In genomic region chr1:176546825-176547224, GRCh38 we compare ENCODE assay signal across 38 cellular contexts.
"Had no signal": no experiment of that assay in that cellular context is flagged by ENCODE, and none has a peak within 500 bp of the region (broad histone marks: within the 10 kb centered on the region; RNA-seq: fewer than 3 reads in every experiment).

No MANE protein-coding gene starts in this region.

- H3K27me3 Mint-ChIP-seq: activated CD8-positive, alpha-beta memory T cell treated with anti-CD3 and anti-CD28 coated beads, Interleukin-2, amount 10 ng/mL, durations not matched to agents 7 days and 5 days; activated naive CD4-positive, alpha-beta T cell treated with anti-CD3 and anti-CD28 coated beads, Interleukin-2, amount 10 ng/mL, durations not matched to agents 7 days and 5 days had no signal

- FAIRE-seq: bronchial epithelial cell had no signal

- H3K27ac Mint-ChIP-seq: activated CD4-positive, alpha-beta memory T cell treated with anti-CD3 and anti-CD28 coated beads for 36 hours; activated CD4-positive, alpha-beta T cell treated with anti-CD3 and anti-CD28 coated beads for 36 hours; activated CD8-positive, alpha-beta memory T cell treated with anti-CD3 and anti-CD28 coated beads, Interleukin-2, amount 10 ng/mL, durations not matched to agents 7 days and 5 days; activated CD8-positive, alpha-beta T cell treated with anti-CD3 and anti-CD28 coated beads for 36 hours; activated naive CD4-positive, alpha-beta T cell treated with anti-CD3 and anti-CD28 coated beads, Interleukin-2, amount 10 ng/mL, durations not matched to agents 7 days and 5 days; activated naive CD4-positive, alpha-beta T cell treated with anti-CD3 and anti-CD28 coated beads, Interleukin-2, amount 50 U/mL, for 24 hours; activated naive CD8-positive, alpha-beta T cell; activated naive CD8-positive, alpha-beta T cell treated with anti-CD3 and anti-CD28 coated beads, Interleukin-2, amount 10 ng/mL, durations not matched to agents 7 days and 5 days; activated naive CD8-positive, alpha-beta T cell treated with anti-CD3 and anti-CD28 coated beads, Interleukin-2, amount 50 U/mL, for 24 hours; activated T-cell treated with anti-CD3 and anti-CD28 coated beads, Interleukin-2, amount 50 U/mL, for 24 hours; activated T-helper 2 cell treated with anti-CD3 and anti-CD28 coated beads, Interferon-gamma antibody, Interleukin-2, Interleukin-4, amounts not matched to agents 10 μg/mL and 5 μg/mL and 100 μg/mL, durations not matched to agents 14 hours and 24 hours and 36 hours; brain; T-cell; T-helper 1 cell treated with Interleukin-12 subunit alpha and Interleukin-12 subunit beta and Interleukin-4 antibody, amounts not matched to agents 30 μg/mL and 1 μg/mL, for 36 hours; T-helper 2 cell treated with Interferon-gamma antibody and Interleukin-4, amounts not matched to agents 5 μg/mL and 100 μg/mL, for 36 hours; WTC11 had no signal

- H3K36me3 ChIP-seq: ascending aorta, cardiac muscle cell, WERI-Rb-1 had no signal

- H3K36me3 Mint-ChIP-seq: activated CD4-positive, alpha-beta memory T cell treated with anti-CD3 and anti-CD28 coated beads for 36 hours; activated CD8-positive, alpha-beta memory T cell treated with anti-CD3 and anti-CD28 coated beads, Interleukin-2, amount 10 ng/mL, durations not matched to agents 7 days and 5 days; activated naive CD4-positive, alpha-beta T cell treated with anti-CD3 and anti-CD28 coated beads, Interleukin-2, amount 10 ng/mL, durations not matched to agents 7 days and 5 days; activated naive CD4-positive, alpha-beta T cell treated with anti-CD3 and anti-CD28 coated beads, Interleukin-2, amount 50 U/mL, for 24 hours; activated naive CD8-positive, alpha-beta T cell; activated naive CD8-positive, alpha-beta T cell treated with anti-CD3 and anti-CD28 coated beads, Interleukin-2, amount 10 ng/mL, durations not matched to agents 7 days and 5 days; brain; T-cell; WTC11 had no signal

- H3K27me3 ChIP-seq: ascending aorta, cardiac muscle cell had no signal

- ATAC-seq: activated CD4-positive, alpha-beta T cell treated with anti-CD3 and anti-CD28 coated beads for 36 hours; activated CD4-positive, CD25-positive, alpha-beta regulatory T cell treated with anti-CD3 and anti-CD28 coated beads, Interleukin-2, amount 50 U/mL, for 24 hours; activated CD8-positive, alpha-beta memory T cell treated with anti-CD3 and anti-CD28 coated beads, Interleukin-2, amount 10 ng/mL, durations not matched to agents 7 days and 5 days; activated CD8-positive, alpha-beta T cell treated with anti-CD3 and anti-CD28 coated beads for 36 hours; activated naive CD8-positive, alpha-beta T cell treated with anti-CD3 and anti-CD28 coated beads, Interleukin-2, amount 50 U/mL, for 24 hours; T-cell; WTC11 had no signal

- H3K4me3 ChIP-seq: ascending aorta, cardiac muscle cell had no signal

- H3K4me3 Mint-ChIP-seq: activated CD4-positive, alpha-beta memory T cell treated with anti-CD3 and anti-CD28 coated beads for 36 hours; activated CD4-positive, alpha-beta T cell treated with anti-CD3 and anti-CD28 coated beads for 36 hours; activated CD8-positive, alpha-beta memory T cell treated with anti-CD3 and anti-CD28 coated beads, Interleukin-2, amount 10 ng/mL, durations not matched to agents 7 days and 5 days; activated CD8-positive, alpha-beta T cell treated with anti-CD3 and anti-CD28 coated beads for 36 hours; activated naive CD4-positive, alpha-beta T cell treated with anti-CD3 and anti-CD28 coated beads, Interleukin-2, amount 10 ng/mL, durations not matched to agents 7 days and 5 days; activated naive CD4-positive, alpha-beta T cell treated with anti-CD3 and anti-CD28 coated beads, Interleukin-2, amount 50 U/mL, for 24 hours; activated naive CD8-positive, alpha-beta T cell; activated naive CD8-positive, alpha-beta T cell treated with anti-CD3 and anti-CD28 coated beads, Interleukin-2, amount 10 ng/mL, durations not matched to agents 7 days and 5 days; activated naive CD8-positive, alpha-beta T cell treated with anti-CD3 and anti-CD28 coated beads, Interleukin-2, amount 50 U/mL, for 24 hours; activated T-cell treated with anti-CD3 and anti-CD28 coated beads, Interleukin-2, amount 50 U/mL, for 24 hours; brain; central memory CD8-positive, alpha-beta T cell; T-cell; T-helper 1 cell treated with Interleukin-12 subunit alpha and Interleukin-12 subunit beta and Interleukin-4 antibody, amounts not matched to agents 30 μg/mL and 1 μg/mL, for 36 hours; T-helper 2 cell treated with Interferon-gamma antibody and Interleukin-4, amounts not matched to agents 5 μg/mL and 100 μg/mL, for 36 hours; WTC11 had no signal

- H3K9me3 Mint-ChIP-seq: activated CD4-positive, alpha-beta memory T cell treated with anti-CD3 and anti-CD28 coated beads for 36 hours; activated CD8-positive, alpha-beta T cell treated with anti-CD3 and anti-CD28 coated beads for 36 hours; activated naive CD4-positive, alpha-beta T cell treated with anti-CD3 and anti-CD28 coated beads, Interleukin-2, amount 10 ng/mL, durations not matched to agents 7 days and 5 days; activated naive CD8-positive, alpha-beta T cell treated with anti-CD3 and anti-CD28 coated beads, Interleukin-2, amount 10 ng/mL, durations not matched to agents 7 days and 5 days; activated naive CD8-positive, alpha-beta T cell treated with anti-CD3 and anti-CD28 coated beads, Interleukin-2, amount 50 U/mL, for 24 hours; activated T-helper 2 cell treated with anti-CD3 and anti-CD28 coated beads, Interferon-gamma antibody, Interleukin-2, Interleukin-4, amounts not matched to agents 10 μg/mL and 5 μg/mL and 100 μg/mL, durations not matched to agents 14 hours and 24 hours and 36 hours; T-helper 1 cell treated with Interleukin-12 subunit alpha and Interleukin-12 subunit beta and Interleukin-4 antibody, amounts not matched to agents 30 μg/mL and 1 μg/mL, for 36 hours; T-helper 2 cell treated with Interferon-gamma antibody and Interleukin-4, amounts not matched to agents 5 μg/mL and 100 μg/mL, for 36 hours had no signal

- H3K4me1 ChIP-seq: ascending aorta had no signal

- H3K27ac ChIP-seq: ascending aorta, cardiac muscle cell, WERI-Rb-1 had no signal

- DNase-seq: activated CD4-positive, alpha-beta memory T cell treated with anti-CD3 and anti-CD28 coated beads for 36 hours; activated CD4-positive, alpha-beta T cell treated with anti-CD3 and anti-CD28 coated beads for 1 hour; activated CD4-positive, alpha-beta T cell treated with anti-CD3 and anti-CD28 coated beads for 36 hours; activated CD4-positive, alpha-beta T cell treated with anti-CD3 and anti-CD28 coated beads for 48 hours; activated CD4-positive, alpha-beta T cell treated with anti-CD3 and anti-CD28 coated beads, Interleukin-2, amount 50 U/mL, for 1 hour; activated CD4-positive, alpha-beta T cell treated with anti-CD3 and anti-CD28 coated beads, Interleukin-2, amount 50 U/mL, for 4 hours; activated CD4-positive, CD25-positive, alpha-beta regulatory T cell; activated CD8-positive, alpha-beta memory T cell treated with anti-CD3 and anti-CD28 coated beads, Interleukin-2, amount 10 ng/mL, durations not matched to agents 7 days and 5 days; activated CD8-positive, alpha-beta memory T cell treated with anti-CD3 and anti-CD28 coated beads, Interleukin-2, amount 50 U/mL, for 48 hours; activated CD8-positive, alpha-beta T cell treated with anti-CD3 and anti-CD28 coated beads for 36 hours; activated effector memory CD4-positive, alpha-beta T cell treated with Interleukin-2 at 50 U/mL for 16 hours; activated gamma-delta T cell; activated naive CD4-positive, alpha-beta T cell treated with anti-CD3 and anti-CD28 coated beads, Interleukin-2, amount 10 ng/mL, durations not matched to agents 7 days and 5 days; activated naive CD4-positive, alpha-beta T cell treated with Interleukin-2 at 50 U/mL for 16 hours; activated naive CD8-positive, alpha-beta T cell treated with anti-CD3 and anti-CD28 coated beads, Interleukin-2, amount 10 ng/mL, durations not matched to agents 7 days and 5 days; activated naive CD8-positive, alpha-beta T cell treated with anti-CD3 and anti-CD28 coated beads, Interleukin-2, amount 50 U/mL, for 24 hours; activated T-cell treated with anti-CD3 and anti-CD28 coated beads, Interleukin-2, amount 50 U/mL, for 24 hours; activated T-cell treated with anti-CD3 and anti-CD28 coated beads, Interleukin-2, amount 50 U/mL, for 48 hours; amygdala; anterior cingulate cortex; caudate nucleus; cerebellar nuclear complex; T-cell; T-helper 2 cell; T-helper 9 cell; WERI-Rb-1 had no signal

- H3K4me1 Mint-ChIP-seq: activated CD4-positive, alpha-beta T cell treated with anti-CD3 and anti-CD28 coated beads for 36 hours; activated CD8-positive, alpha-beta memory T cell treated with anti-CD3 and anti-CD28 coated beads, Interleukin-2, amount 10 ng/mL, durations not matched to agents 7 days and 5 days; activated naive CD4-positive, alpha-beta T cell treated with anti-CD3 and anti-CD28 coated beads, Interleukin-2, amount 10 ng/mL, durations not matched to agents 7 days and 5 days; activated naive CD4-positive, alpha-beta T cell treated with anti-CD3 and anti-CD28 coated beads, Interleukin-2, amount 50 U/mL, for 24 hours; activated naive CD8-positive, alpha-beta T cell treated with anti-CD3 and anti-CD28 coated beads, Interleukin-2, amount 50 U/mL, for 24 hours; central memory CD8-positive, alpha-beta T cell; T-cell had no signal

- H3K9me3 ChIP-seq: ascending aorta had no signal
